Comparison of ENCODE assay signal across 8 cellular contexts in genomic region chr19:45994989-45995714, GRCh38. TPM values are rescaled to one million over a fixed set of nuclear protein-coding genes. Genes with fewer than 3 reads are reported as not detected.
A peak's percentile ranks its signal among the peaks of the same experiment; 100 is the strongest.
DNase-seq lines count a peak whose midpoint lies in the region; ATAC-seq and TF ChIP-seq lines count a peak whose summit lies in the region.

Gene CCDC61, plus strand, starts transcription at chr19:45995467. Its CDS starts 7,552 bp downstream, at chr19:46003019.

- intact Hi-C loops in PC-3 (cut with micrococcal nuclease) = loop anchor here (10.0 kb wide), 1 partner anchor 70 kb away; no protein-coding TSS in a partner anchor
- intact Hi-C loops in esophagus muscularis mucosa (cut with DNase I) = loop anchor here (10.0 kb wide), 1 partner anchor 90 kb away; the partner anchor contains the start of gene MYPOP

- WGBS in esophagus muscularis mucosa = under 1% methylated on average over 34 of the region's 34 CpGs

- DNase-seq in DMS153 treated with DMSO at 0.1 percent for 48 hours (lab: John Stamatoyannopoulos, UW; ENCODE audit: unreplicated experiment) = peak; percentile 99
- peak; percentile 100 for DNase-seq in Jurkat, Clone E6-1 (ENCODE audit: low read depth, low spot score)
- DNase-seq in PC-3 = peak; percentile 99
- peak; percentile 91 for DNase-seq in activated T-cell treated with anti-CD3 and anti-CD28 coated beads for 48 hours (ENCODE audit: low read depth)
- DNase-seq in esophagus muscularis mucosa (ENCODE audit: extremely low spot score) = peak; percentile 99
- peak; percentile 85 for DNase-seq in stimulated activated CD8-positive, alpha-beta memory T cell treated with anti-CD3 and anti-CD28 coated beads, Interleukin-7, amount 100 ng/mL, for 24 hours (ENCODE audit: low read depth)

- CTCF ChIA-PET in PC-3 (lab: Charles Lee) = interaction anchor here (0.7 kb wide), 1 partner anchor 14 kb away, joined by 3 read pairs; no protein-coding TSS in a partner anchor

- POLR2A ChIA-PET in PC-3 (lab: Charles Lee; ENCODE audit: unreplicated experiment) = interaction anchor here (0.6 kb wide), 2 partner anchors 79 to 92 kb away, joined by 4 to 12 read pairs; no protein-coding TSS in a partner anchor

- peaks cover 10% of the 10 kb centered on the region; the same call in 1 of the 2 replicates for H3K79me2 ChIP-seq in PC-3 (ENCODE audit: low read length)

- peak within 1 kb of the TSS; percentile 85 for H3K4me2 ChIP-seq in PC-3 (ENCODE audit: low read length)

- H3K9me3 ChIP-seq in PC-3 (ENCODE audit: low read length) = no peaks in the 10 kb centered on the region
- H3K9me3 ChIP-seq in esophagus muscularis mucosa = no peaks in the 10 kb centered on the region
- no peaks in the 10 kb centered on the region for H3K9me3 ChIP-seq in muscle layer of colon (ENCODE audit: low read length)

- ATAC-seq in GM21619 (IDR thresholded peaks at IDR 0.05; ENCODE audit: unreplicated experiment) (peak; percentile 95), PC-3 (peak; percentile 97)

- H3K27me3 ChIP-seq in PC-3 (ENCODE audit: low read length) (no peaks in the 10 kb centered on the region), esophagus muscularis mucosa (peaks cover 0 to 28% (median 5%) of the 10 kb centered on the region in 4 donors), muscle layer of colon (ENCODE audit: control insufficient read depth in 1 of 2, insufficient read depth in 2 of 2, low read length in 2 of 2) (peaks cover 0 to 20% of the 10 kb centered on the region in 2 donors)

- H3K4me3 ChIP-seq in Jurkat, Clone E6-1 (ENCODE audit: low read length) = peak within 1 kb of the TSS; percentile 63
- H3K4me3 ChIP-seq in PC-3 (ENCODE audit: low read length) (peak within 1 kb of the TSS; percentile 95), esophagus muscularis mucosa (peak within 1 kb of the TSS; percentile 68 to 94 (median 74)), muscle layer of colon (ENCODE audit: low read depth in 1 of 2, low read length in 2 of 2) (peak within 1 kb of the TSS; percentile 62 to 85)

- H3K36me3 ChIP-seq in PC-3 (ENCODE audit: low read depth, low read length) = no peaks in the 10 kb centered on the region
- peaks cover 0 to 8% (median 0%) of the 10 kb centered on the region in 4 donors for H3K36me3 ChIP-seq in esophagus muscularis mucosa
- H3K36me3 ChIP-seq in muscle layer of colon (ENCODE audit: insufficient read depth, low read length) = peaks cover 6% of the 10 kb centered on the region

- peak within 1 kb of the TSS; percentile 97 for H2AFZ ChIP-seq in PC-3 (ENCODE audit: low read length)

- H3K9ac ChIP-seq in PC-3 (ENCODE audit: low read length) (peak within 1 kb of the TSS; percentile 91), muscle layer of colon (ENCODE audit: low read length) (peak within 1 kb of the TSS; percentile 51)

- no peaks in the 10 kb centered on the region for H3F3A ChIP-seq in PC-3 (ENCODE audit: low read length, unreplicated experiment)

- H3K27ac ChIP-seq in PC-3 (ENCODE audit: low read length) (no peak within 1 kb of the TSS), esophagus muscularis mucosa (replicated peaks in 1 of 4) (peak within 1 kb of the TSS; percentile 71 to 85 (median 79)), muscle layer of colon (ENCODE audit: low read depth, low read length) (peak within 1 kb of the TSS; percentile 63)

- peak; percentile 56 for TF ChIP-seq POLR2A in esophagus muscularis mucosa (IDR thresholded peaks at IDR 0.05; ENCODE audit: low read depth)

- H4K20me1 ChIP-seq in PC-3 (ENCODE audit: low read length) = no peaks in the 10 kb centered on the region

- TF ChIP-seq EP300 in esophagus muscularis mucosa (IDR thresholded peaks at IDR 0.05) = no peak

- no peaks in the 10 kb centered on the region for H3K9me2 ChIP-seq in PC-3 (replicated peaks; ENCODE audit: low read length)

- H3K4me1 ChIP-seq in PC-3 (ENCODE audit: insufficient read depth, low read length) (no peaks in the 10 kb centered on the region; the same call in 1 of the 2 replicates), esophagus muscularis mucosa (peaks cover 18 to 29% (median 26%) of the 10 kb centered on the region in 4 donors), muscle layer of colon (ENCODE audit: insufficient read depth, low read length) (peaks cover 11% of the 10 kb centered on the region)

- TF ChIP-seq CTCF in PC-3 (conservative IDR thresholded peaks at IDR 0.05; ENCODE audit: low read depth, low read length) (no peak), esophagus muscularis mucosa (IDR thresholded peaks at IDR 0.05) (no peak)

- BruUV-seq in PC-3 (replicated peaks; lab: Mats Ljungman, UMichigan) = no TSS peak

RNA-seq across cellular contexts. Expression of gene CCDC61, which starts in this region (rescaled TPM):
- 27.8 TPM for polyA plus RNA-seq in Jurkat, Clone E6-1 (2012; ENCODE audit: insufficient read depth, insufficient read length)
- total RNA-seq in PC-3 (2014; rRNA removed) (6.3 and 7.7 TPM in 2 replicates), esophagus muscularis mucosa (1 to 10 TPM; 5.3 to 9.6 (median 8.6) TPM)
